Comparison of ENCODE assay signal across 8 cellular contexts in genomic region chr3:58034738-58035511, GRCh38. TPM values are rescaled to one million over a fixed set of nuclear protein-coding genes. Genes with fewer than 3 reads are reported as not detected.
DNase-seq lines count a peak whose midpoint lies in the region; ATAC-seq, FAIRE-seq and TF ChIP-seq lines count a peak whose summit lies in the region.

No MANE protein-coding gene starts in this region.

- peak overlapping the region; percentile 71; the same call in 1 of the 2 replicates for H2BK5ac ChIP-seq in H1 (ENCODE audit: low read depth, low read length)

- CTCF ChIA-PET in H1 (lab: Charles Lee; ENCODE audit: partially characterized antibody), result interaction anchor here (0.8 to 1.5 kb wide), 6 partner anchors 9 to 143 kb away, joined by 3 to 4 read pairs (median 4); no protein-coding TSS in a partner anchor

- TF ChIP-seq CTCF in H1 (IDR thresholded peaks at IDR 0.05; ENCODE audit: control extremely low read depth in 1 of 3, insufficient read depth in 1 of 3, low read depth in 1 of 3, low read length in 3 of 3) (no peak), suprapubic skin (IDR thresholded peaks at IDR 0.05) (no peak), foreskin fibroblast (IDR thresholded peaks at IDR 0.05; ENCODE audit: low read depth, low read length) (no peak)

- H3K27me3 ChIP-seq in H1 (replicated peaks in 1 of 4; ENCODE audit: control insufficient read depth in 3 of 4, extremely low read depth in 1 of 4, insufficient read depth in 3 of 4, low read length in 3 of 4) (no peaks in the 10 kb centered on the region), suprapubic skin (no peaks in the 10 kb centered on the region), MG63 (no peaks in the 10 kb centered on the region)

- no peak overlapping the region for H2AFZ ChIP-seq in H1 (ENCODE audit: low read length)

- H2AK5ac ChIP-seq in H1 (ENCODE audit: low read depth, low read length), result no peak overlapping the region

- no peak overlapping the region for H2BK20ac ChIP-seq in H1 (ENCODE audit: low read length)

- TF ChIP-seq RAD21 in H1 (IDR thresholded peaks at IDR 0.05 in 1 of 2, conservative IDR thresholded peaks at IDR 0.05 in 1 of 2; ENCODE audit: low read depth in 2 of 2, low read length in 2 of 2), result no peak

- no peaks in the 10 kb centered on the region for H3K23me2 ChIP-seq in H1 (ENCODE audit: low read depth, low read length)

- peaks cover 0 to 2% of the 10 kb centered on the region in 2 experiments for H4K20me1 ChIP-seq in H1 (replicated peaks in 1 of 2; ENCODE audit: control insufficient read depth in 1 of 2, insufficient read depth in 2 of 2, low read length in 2 of 2)

- no peak overlapping the region for H3K56ac ChIP-seq in H1 (replicated peaks; ENCODE audit: insufficient read length, low read depth, low read length)

- no peak overlapping the region for H3K23ac ChIP-seq in H1 (ENCODE audit: insufficient read length)

- peaks cover 12% of the 10 kb centered on the region for H3K79me1 ChIP-seq in H1 (ENCODE audit: low read depth, low read length)

- H3K9me3 ChIP-seq in H1 (ENCODE audit: insufficient read depth in 2 of 2, low read depth in 1 of 2, low read length in 1 of 2), result no peaks in the 10 kb centered on the region
- H3K9me3 ChIP-seq in suprapubic skin, result no peaks in the 10 kb centered on the region
- H3K9me3 ChIP-seq in MG63, result no peaks in the 10 kb centered on the region

- H3K4me3 ChIP-seq in Jurkat, Clone E6-1 (ENCODE audit: low read length), result no peak overlapping the region
- H3K4me3 ChIP-seq in H1 (ENCODE audit: extremely low read depth in 1 of 4, insufficient read depth in 2 of 4, low read depth in 3 of 4, low read length in 4 of 4), result no peak overlapping the region
- H3K4me3 ChIP-seq in suprapubic skin, result no peak overlapping the region
- no peak overlapping the region for H3K4me3 ChIP-seq in foreskin fibroblast (ENCODE audit: low read depth in 1 of 2, low read length in 2 of 2)
- no peak overlapping the region for H3K4me3 ChIP-seq in MG63

- no peak overlapping the region for H2BK120ac ChIP-seq in H1 (replicated peaks; ENCODE audit: low read depth, low read length)

- H3K36me3 ChIP-seq in H1 (ENCODE audit: control insufficient read depth in 2 of 4, insufficient read depth in 4 of 4, low read length in 3 of 4) (no peaks in the 10 kb centered on the region), suprapubic skin (no peaks in the 10 kb centered on the region), MG63 (no peaks in the 10 kb centered on the region; the same call in 1 of the 2 replicates)

- H3K27ac ChIP-seq in H1 (ENCODE audit: low read depth, low read length), result no peak overlapping the region
- peak overlapping the region; percentile 10 for H3K27ac ChIP-seq in suprapubic skin

- H3K4me1 ChIP-seq in H1 (replicated peaks in 1 of 4; ENCODE audit: control insufficient read depth in 3 of 4, insufficient read depth in 4 of 4, low read length in 3 of 4) (peaks cover 20 to 36% (median 31%) of the 10 kb centered on the region in 4 experiments), suprapubic skin (peaks cover 37% of the 10 kb centered on the region)

- FAIRE-seq in H1 (lab: Jason Lieb, UNC), result no peak

- H3K79me2 ChIP-seq in H1 (ENCODE audit: control insufficient read depth in 1 of 2, insufficient read depth in 2 of 2, low read length in 2 of 2), result peaks cover 0 to 90% of the 10 kb centered on the region in 2 experiments; a peak in 2 of 4 replicates

- H3K18ac ChIP-seq in H1 (ENCODE audit: extremely low read depth, low read length), result no peak overlapping the region; the same call in 1 of the 2 replicates

- no peak overlapping the region for H4K5ac ChIP-seq in H1 (ENCODE audit: insufficient read length, low read depth, low read length)

- 69% methylated on average over 6 of the region's 6 CpGs; no CpG with 5 or more reads in 1 of the 2 experiments for WGBS in H1 (ENCODE audit: extremely low coverage in 1 of 2, insufficient coverage in 1 of 2, insufficient read length in 1 of 2, insufficient replicate concordance in 2 of 2, low coverage in 1 of 2, low lambda C conversion rate in 2 of 2, missing lambda C conversion rate in 1 of 2), 2 experiments
- 58% methylated on average over 5 of the region's 6 CpGs for WGBS in suprapubic skin

- H3K4ac ChIP-seq in H1 (replicated peaks; ENCODE audit: insufficient read length, low read depth, low read length), result no peak overlapping the region

- peak overlapping the region; percentile 78; the same call in 1 of the 2 replicates for H2BK15ac ChIP-seq in H1 (ENCODE audit: low read length)

- peak; percentile 75 for DNase-seq in Jurkat, Clone E6-1 (ENCODE audit: low read depth, low spot score)
- DNase-seq in H1 (ENCODE audit: low read depth in 1 of 2, low spot score in 2 of 2) (no peak), suprapubic skin (ENCODE audit: low spot score in 2 of 2) (no peak), kidney tubule cell (ENCODE audit: low spot score) (no peak), foreskin fibroblast (no peak), MG63 (no peak)

- no peak overlapping the region for H4K91ac ChIP-seq in H1 (replicated peaks; ENCODE audit: insufficient read length, low read length)

- POLR2A ChIA-PET in H1 (lab: Charles Lee; ENCODE audit: partially characterized antibody), result interaction anchor here (0.9 to 1.7 kb wide), 5 partner anchors 9 to 120 kb away, joined by 3 to 4 read pairs (median 4); no protein-coding TSS in a partner anchor

- ATAC-seq in GM18519 (IDR thresholded peaks at IDR 0.05; ENCODE audit: low FRiP score, unreplicated experiment) (peak; percentile 82), GM21723 (IDR thresholded peaks at IDR 0.05; ENCODE audit: unreplicated experiment) (peak; percentile 97)

- H2BK12ac ChIP-seq in H1 (ENCODE audit: low read depth, low read length), result peak overlapping the region; percentile 2; the same call in 1 of the 2 replicates

- no peak overlapping the region for H3K9ac ChIP-seq in H1 (replicated peaks in 1 of 4; ENCODE audit: extremely low read depth in 1 of 4, low read depth in 3 of 4, low read length in 3 of 4)

- TF ChIP-seq POLR2A in H1 (IDR thresholded peaks at IDR 0.05; ENCODE audit: control extremely low read depth in 1 of 2, low read depth in 2 of 2, low read length in 2 of 2), result no peak
- TF ChIP-seq POLR2A in suprapubic skin (IDR thresholded peaks at IDR 0.05), result no peak

- TF ChIP-seq EP300 in H1 (IDR thresholded peaks at IDR 0.05; ENCODE audit: borderline replicate concordance in 1 of 2, low read depth in 2 of 2, low read length in 2 of 2), result no peak
- no peak for TF ChIP-seq EP300 in suprapubic skin (IDR thresholded peaks at IDR 0.05)

- H4K8ac ChIP-seq in H1 (ENCODE audit: extremely low read depth, insufficient read depth, low read length), result no peak overlapping the region

- H3K4me2 ChIP-seq in H1 (ENCODE audit: insufficient read depth in 1 of 2, low read depth in 2 of 2, low read length in 2 of 2), result peak overlapping the region in 1 of 2 experiments; percentile 47; a peak in 1 of 4 replicates

- no peak overlapping the region for H3K14ac ChIP-seq in H1 (ENCODE audit: insufficient read length)

TF ChIP-seq in H1, 55 proteins besides CTCF, POLR2A, EP300 and RAD21:
- no peak for TF ChIP-seq CHD1 (IDR thresholded peaks at IDR 0.05; ENCODE audit: low read depth, low read length)
- TF ChIP-seq RBBP5 (IDR thresholded peaks at IDR 0.05; ENCODE audit: borderline replicate concordance, low read depth, low read length), result no peak
- TF ChIP-seq HDAC6 (IDR thresholded peaks at IDR 0.05; ENCODE audit: low read depth, low read length), result no peak
- no peak for TF ChIP-seq BCL11A (IDR thresholded peaks at IDR 0.05; ENCODE audit: low read depth in 2 of 2, low read length in 2 of 2)
- no peak for TF ChIP-seq ASH2L (IDR thresholded peaks at IDR 0.05; ENCODE audit: low read length)
- no peak for TF ChIP-seq CREB1 (IDR thresholded peaks at IDR 0.05)
- TF ChIP-seq SIN3A (conservative IDR thresholded peaks at IDR 0.05 in 1 of 2, IDR thresholded peaks at IDR 0.05 in 1 of 2; ENCODE audit: low read depth in 1 of 2, low read length in 2 of 2), result no peak
- no peak for TF ChIP-seq NRF1 (IDR thresholded peaks at IDR 0.05; ENCODE audit: low read depth, low read length)
- no peak for TF ChIP-seq TBP (IDR thresholded peaks at IDR 0.05; ENCODE audit: low read depth, low read length)
- no peak for TF ChIP-seq SIX5 (IDR thresholded peaks at IDR 0.05; ENCODE audit: low read depth, low read length)
- no peak for TF ChIP-seq EZH2 (IDR thresholded peaks at IDR 0.05; ENCODE audit: low read depth, low read length, severe bottlenecking)
TF ChIP-seq in H1: peak in this region for 0.

RNA-seq across cellular contexts. Expression of gene FLNB, which starts 26.7 kb away (rescaled TPM):
- 56.0 TPM for polyA plus RNA-seq in Jurkat, Clone E6-1 (2012; ENCODE audit: insufficient read depth, insufficient read length)
- 118 and 122 TPM in 2 replicates for total RNA-seq in H1 (2021; fragmentation: NEBNext Ultra II Directional; extraction: Animal tissue kit (Norgen Biotek cat#: 25700))
- 72.2 and 72.3 TPM in 2 replicates for polyA plus RNA-seq in H1 (2011; rRNA removed)
- polyA plus RNA-seq in H1 (2011; cell fraction: cytosol; rRNA removed), result 53.0 TPM
- polyA plus RNA-seq in H1 (2011; cell fraction: nucleus; rRNA removed), result 599 TPM
- polyA plus RNA-seq in H1 (2012, experiment 1 of 2), result 82.4 to 123 TPM (median 108 TPM) in 4 replicates
- 47.2 TPM for polyA plus RNA-seq in H1 (2012, experiment 2 of 2)
- polyA plus RNA-seq in H1 (2013, experiment 1 of 2), result 96.1 TPM
- polyA plus RNA-seq in H1 (2013, experiment 2 of 2), result 85.9 TPM
- 249 and 262 TPM in 2 replicates for polyA minus RNA-seq in H1 (2011; rRNA and poly(A)+ RNA removed)
- polyA minus RNA-seq in H1 (2011; cell fraction: cytosol; rRNA and poly(A)+ RNA removed), result 121 TPM
- 391 TPM for polyA minus RNA-seq in H1 (2011; cell fraction: nucleus; rRNA and poly(A)+ RNA removed)
- 100 to 1,000 TPM; 143 to 186 (median 150) TPM for total RNA-seq in suprapubic skin
- total RNA-seq in MG63 (2014; rRNA removed; shearing (Covaris generic); ENCODE audit: low replicate concordance), result 103 and 128 TPM in 2 replicates
